In the genomic region with DNA sequence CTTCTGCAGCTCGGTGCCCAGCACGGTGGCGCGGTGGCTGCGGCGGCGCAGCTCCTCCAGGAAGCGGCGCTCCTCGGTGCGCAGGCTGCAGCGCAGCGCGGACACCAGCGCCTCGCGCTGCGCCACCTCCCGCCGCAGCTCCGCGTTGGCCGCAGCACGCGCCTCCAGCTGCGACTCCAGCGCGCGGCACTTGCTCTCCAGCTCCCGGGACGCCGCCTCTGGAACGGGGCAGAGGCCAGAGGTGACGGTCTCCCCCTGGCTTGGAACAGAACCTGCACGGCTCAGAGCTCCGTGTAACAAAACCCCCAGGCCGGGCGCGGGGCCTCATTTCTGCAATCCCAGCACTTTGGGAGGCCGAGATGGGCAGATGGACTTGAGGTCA, we compare ENCODE assay signal across 8 cellular contexts. TPM values are rescaled to one million over a fixed set of nuclear protein-coding genes. Genes with fewer than 3 reads are reported as not detected.
DNase-seq lines count a peak whose midpoint lies in the region; TF ChIP-seq lines count a peak whose summit lies in the region.

No MANE protein-coding gene starts in this region.

- peaks cover 16% of the 10 kb centered on the region for H3K36me3 Mint-ChIP-seq in brain

- TF ChIP-seq CTCF in NB4 (IDR thresholded peaks at IDR 0.05; ENCODE audit: low read depth, low read length) (no peak), brain (conservative IDR thresholded peaks at IDR 0.05) (peak in 1 of 2 experiments; percentile 28)

- H3K9me3 Mint-ChIP-seq in brain, result peaks cover 0 to 3% (median 0%) of the 10 kb centered on the region in 5 experiments

- peaks cover 70% of the 10 kb centered on the region for H3K27me3 Mint-ChIP-seq in brain

- peak overlapping the region in 3 of 5 experiments; percentile 24 to 66 (median 51) for H3K4me3 Mint-ChIP-seq in brain

- no peak overlapping the region for H3K4me3 ChIP-seq in NB4 (ENCODE audit: low read depth, low read length)

- H3K4me1 Mint-ChIP-seq in brain, result peaks cover 5% of the 10 kb centered on the region

- no peak for TF ChIP-seq POLR2A in NB4 (IDR thresholded peaks at IDR 0.05; ENCODE audit: extremely low read depth, insufficient read length)

- no peak overlapping the region for H3K27ac Mint-ChIP-seq in brain

- DNase-seq in AG20443 (ENCODE audit: low spot score) (peak; percentile 82), NB4 (ENCODE audit: low read depth) (peak; percentile 55), left kidney (ENCODE audit: low read depth, low spot score) (peak; percentile 82), SK-N-DZ (ENCODE audit: low spot score) (no peak), NAMALWA (ENCODE audit: low spot score) (no peak), SW 1271 (lab: John Stamatoyannopoulos, UW) (no peak)
- peak in 5 of 6 experiments; percentile 3 to 28 (median 21) for DNase-seq in stimulated activated naive CD4-positive, alpha-beta T cell (lab: John Stamatoyannopoulos, UW)

RNA-seq across cellular contexts. Expression of a gene that starts 13.2 kb away (rescaled TPM):
- polyA plus RNA-seq in brain (ENCODE audit: insufficient read depth, low read depth, low replicate concordance), result 28.9 TPM
- 56.5 and 59.8 TPM in 2 replicates for polyA plus RNA-seq in SK-N-DZ (2014; cell fraction: cytosol; rRNA removed)
- polyA plus RNA-seq in SK-N-DZ (2014; cell fraction: nucleus; rRNA removed), result 356 and 379 TPM in 2 replicates

RNA-seq across cellular contexts. Expression of a gene that starts 24.7 kb away (rescaled TPM):
- polyA plus RNA-seq in brain (ENCODE audit: insufficient read depth, low read depth, low replicate concordance), result 22.1 TPM
- polyA plus RNA-seq in SK-N-DZ (2014; cell fraction: cytosol; rRNA removed), result 4.1 and 5.3 TPM in 2 replicates
- polyA plus RNA-seq in SK-N-DZ (2014; cell fraction: nucleus; rRNA removed), result 3.3 and 4.9 TPM in 2 replicates

Comparison
In these comparisons a context has a peak if more than half of its experiments do, and no peak if none do; other contexts are left out.
1. DNase-seq: peak in AG20443 (single experiment), NB4 (single experiment), left kidney (single experiment) and stimulated activated naive CD4-positive, alpha-beta T cell (5 of 6); none in SK-N-DZ (single experiment), NAMALWA (single experiment) and SW 1271 (0 of 2).